In the genomic region with DNA sequence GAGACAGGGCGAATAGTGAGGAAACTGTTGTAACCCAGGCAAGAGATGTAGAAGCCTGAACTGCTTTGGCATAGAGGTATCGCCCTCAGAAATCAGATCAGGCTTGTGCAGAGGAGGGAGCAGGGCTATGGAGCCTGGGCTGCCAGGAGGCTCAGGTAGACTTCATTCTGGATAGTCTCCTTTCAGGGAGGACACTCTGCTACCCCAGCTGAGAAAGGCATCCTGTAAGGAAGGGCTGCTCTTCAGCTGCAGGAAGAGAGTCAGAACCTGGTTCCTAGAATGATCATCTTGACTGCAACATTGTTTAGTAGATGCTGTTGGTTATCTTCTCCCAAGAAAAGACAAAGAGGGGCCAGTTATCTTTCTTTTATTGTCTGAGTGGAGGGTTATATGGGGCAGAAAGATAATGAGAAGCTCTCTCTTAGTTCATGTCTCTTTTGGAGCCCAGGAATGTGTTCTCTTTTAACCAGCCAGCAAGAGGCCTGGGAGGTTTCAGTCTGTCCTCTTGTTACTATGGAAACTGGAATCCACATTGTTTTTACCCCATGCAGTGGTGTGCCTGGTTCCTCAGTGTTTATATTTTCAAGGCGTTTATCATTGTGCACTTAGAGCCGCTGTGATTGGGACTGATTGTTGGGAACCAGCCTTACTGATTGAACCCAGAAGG, we compare ENCODE assay signal across 10 cellular contexts.
DNase-seq lines count a peak whose midpoint lies in the region; ATAC-seq and TF ChIP-seq lines count a peak whose summit lies in the region.
"Had no signal": no experiment of that assay in that cellular context is flagged by ENCODE, and none has a peak within 500 bp of the region (broad histone marks: within the 10 kb centered on the region; RNA-seq: fewer than 3 reads in every experiment).

No MANE protein-coding gene starts in this region.

- no peak for TF ChIP-seq POLR2A in suprapubic skin (IDR thresholded peaks at IDR 0.05)

- H3K4me1 ChIP-seq in suprapubic skin = peaks cover 59% of the 10 kb centered on the region

- H3K36me3 Mint-ChIP-seq in activated CD4-positive, alpha-beta memory T cell treated with anti-CD3 and anti-CD28 coated beads for 36 hours = peaks cover 17% of the 10 kb centered on the region
- peaks cover 12% of the 10 kb centered on the region for H3K36me3 Mint-ChIP-seq in stimulated activated effector memory CD8-positive, alpha-beta T cell treated with anti-CD3 and anti-CD28 coated beads, Interleukin-12 subunit alpha, Interleukin-12 subunit beta, amount 100 ng/mL, for 72 hours

- H3K4me3 ChIP-seq in suprapubic skin = no peak overlapping the region
- H3K4me3 ChIP-seq: right lobe of liver had no signal

- peaks cover 2% of the 10 kb centered on the region for H3K9me3 Mint-ChIP-seq in activated CD4-positive, alpha-beta memory T cell treated with anti-CD3 and anti-CD28 coated beads for 36 hours
- H3K9me3 Mint-ChIP-seq in stimulated activated effector memory CD8-positive, alpha-beta T cell treated with anti-CD3 and anti-CD28 coated beads, Interleukin-12 subunit alpha, Interleukin-12 subunit beta, amount 100 ng/mL, for 72 hours = peaks cover 3% of the 10 kb centered on the region

- DNase-seq in NCI-H748 (lab: John Stamatoyannopoulos, UW; ENCODE audit: unreplicated experiment) (peak; percentile 54), NCI-H748 treated with DMSO at 0.1 percent for 48 hours (lab: John Stamatoyannopoulos, UW) (no peak), left ventricle myocardium superior (no peak), suprapubic skin (ENCODE audit: low spot score in 2 of 2) (no peak)
- no peak for DNase-seq in activated CD4-positive, alpha-beta memory T cell treated with anti-CD3 and anti-CD28 coated beads for 36 hours
- no peak for DNase-seq in stimulated activated effector memory CD8-positive, alpha-beta T cell treated with anti-CD3 and anti-CD28 coated beads, Interleukin-12 subunit alpha, Interleukin-12 subunit beta, amount 100 ng/mL, for 72 hours (ENCODE audit: low spot score in 2 of 2)
- no peak for DNase-seq in stimulated activated CD4-positive, alpha-beta T cell treated with anti-CD3 and anti-CD28 coated beads, Interleukin-4, amount 100 ng/mL, for 4 hours
- DNase-seq: caudate nucleus, right lobe of liver had no signal

- H3K27ac ChIP-seq in suprapubic skin = no peak overlapping the region
- H3K27ac ChIP-seq: right lobe of liver had no signal

- H3K27me3 ChIP-seq in suprapubic skin = no peaks in the 10 kb centered on the region
- H3K27me3 ChIP-seq: right lobe of liver had no signal

- TF ChIP-seq EP300 in suprapubic skin (IDR thresholded peaks at IDR 0.05) = no peak

- H3K27ac Mint-ChIP-seq in activated CD4-positive, alpha-beta memory T cell treated with anti-CD3 and anti-CD28 coated beads for 36 hours = peak overlapping the region; percentile 87
- peak overlapping the region; percentile 93 for H3K27ac Mint-ChIP-seq in stimulated activated effector memory CD8-positive, alpha-beta T cell treated with anti-CD3 and anti-CD28 coated beads, Interleukin-12 subunit alpha, Interleukin-12 subunit beta, amount 100 ng/mL, for 72 hours

- intact Hi-C loops in activated CD4-positive, alpha-beta memory T cell treated with anti-CD3 and anti-CD28 coated beads for 36 hours (cut with micrococcal nuclease) = no loop called here
- intact Hi-C loops in left ventricle myocardium superior (cut with micrococcal nuclease) = no loop called here

- H3K9me3 ChIP-seq in suprapubic skin = no peaks in the 10 kb centered on the region
- H3K9me3 ChIP-seq: right lobe of liver had no signal

- H3K36me3 ChIP-seq in suprapubic skin = no peaks in the 10 kb centered on the region
- H3K36me3 ChIP-seq: right lobe of liver had no signal

- 50% methylated on average over 4 of the region's 4 CpGs for WGBS in suprapubic skin

- H3K4me3 Mint-ChIP-seq in activated CD4-positive, alpha-beta memory T cell treated with anti-CD3 and anti-CD28 coated beads for 36 hours = no peak overlapping the region
- peak overlapping the region; percentile 23 for H3K4me3 Mint-ChIP-seq in stimulated activated effector memory CD8-positive, alpha-beta T cell treated with anti-CD3 and anti-CD28 coated beads, Interleukin-12 subunit alpha, Interleukin-12 subunit beta, amount 100 ng/mL, for 72 hours

- CTCF ChIA-PET in activated CD4-positive, alpha-beta memory T cell treated with anti-CD3 and anti-CD28 coated beads for 36 hours (lab: Charles Lee) = interaction anchor here (0.8 to 2.2 kb wide), 5 partner anchors 9 to 122 kb away, joined by 3 to 8 read pairs (median 4); partner anchors contain the start of gene STIM1

- no peaks in the 10 kb centered on the region for H3K27me3 Mint-ChIP-seq in activated CD4-positive, alpha-beta memory T cell treated with anti-CD3 and anti-CD28 coated beads for 36 hours

- ATAC-seq in left ventricle myocardium superior (peak; percentile 47), HG02885 (IDR thresholded peaks at IDR 0.05; ENCODE audit: poor library complexity, unreplicated experiment) (no peak)
- ATAC-seq in stimulated activated effector memory CD8-positive, alpha-beta T cell treated with anti-CD3 and anti-CD28 coated beads, Interleukin-12 subunit alpha, Interleukin-12 subunit beta, amount 100 ng/mL, for 72 hours = no peak

- POLR2A ChIA-PET in activated CD4-positive, alpha-beta memory T cell treated with anti-CD3 and anti-CD28 coated beads for 36 hours (lab: Charles Lee) = no interaction called here

- TF ChIP-seq CTCF in suprapubic skin (IDR thresholded peaks at IDR 0.05) = no peak

- peaks cover 96% of the 10 kb centered on the region for H3K4me1 Mint-ChIP-seq in activated CD4-positive, alpha-beta memory T cell treated with anti-CD3 and anti-CD28 coated beads for 36 hours (ENCODE audit: low read depth)
- H3K4me1 Mint-ChIP-seq in stimulated activated effector memory CD8-positive, alpha-beta T cell treated with anti-CD3 and anti-CD28 coated beads, Interleukin-12 subunit alpha, Interleukin-12 subunit beta, amount 100 ng/mL, for 72 hours = peaks cover 96% of the 10 kb centered on the region
